In genomic region chr16:22188595-22189442, GRCh38 we compare ENCODE assay signal across 8 cellular contexts. TPM values are rescaled to one million over a fixed set of nuclear protein-coding genes. Genes with fewer than 3 reads are reported as not detected.
DNase-seq lines count a peak whose midpoint lies in the region; ATAC-seq and TF ChIP-seq lines count a peak whose summit lies in the region.

No MANE protein-coding gene starts in this region.

- H3K4me1 Mint-ChIP-seq in Calu3 (ENCODE audit: low read depth, unreplicated experiment): peaks cover 39% of the 10 kb centered on the region
- H3K4me1 Mint-ChIP-seq in natural killer cell treated with Interleukin-12 subunit alpha and Interleukin-12 subunit beta and Interleukin-15 and Interleukin-18, amount 100 ng/mL, for 72 hours (ENCODE audit: low read depth in 2 of 2): peaks cover 34 to 43% of the 10 kb centered on the region in 2 donors

- ATAC-seq in natural killer cell treated with Interleukin-12 subunit alpha and Interleukin-12 subunit beta and Interleukin-15 and Interleukin-18, amount 100 ng/mL, for 72 hours: no peak

- DNase-seq in Calu3 (peak; percentile 86), OCI-M1 (lab: John Stamatoyannopoulos, UW) (peak; percentile 87), esophagus squamous epithelium (lab: John Stamatoyannopoulos, UW) (no peak), 8988T (no peak)
- peak; percentile 66 to 72 for DNase-seq in activated T-cell treated with anti-CD3 and anti-CD28 coated beads, Interleukin-2, amount 50 U/mL, for 48 hours
- DNase-seq in natural killer cell treated with Interleukin-12 subunit alpha and Interleukin-12 subunit beta and Interleukin-15 and Interleukin-18, amount 100 ng/mL, for 72 hours (ENCODE audit: low spot score): peak; percentile 68

- H3K27ac ChIP-seq in esophagus squamous epithelium (peak overlapping the region; percentile 96 to 99 (median 98)), subcutaneous abdominal adipose tissue (ENCODE audit: low read depth, low read length) (peak overlapping the region; percentile 73)

- H3K36me3 ChIP-seq in esophagus squamous epithelium (no peaks in the 10 kb centered on the region), subcutaneous abdominal adipose tissue (ENCODE audit: control insufficient read depth in 5 of 5, insufficient read depth in 5 of 5, low read length in 5 of 5) (no peaks in the 10 kb centered on the region)

- peak; percentile 78 for TF ChIP-seq CTCF in Calu3 (IDR thresholded peaks at IDR 0.05; ENCODE audit: unreplicated experiment)
- TF ChIP-seq CTCF in esophagus squamous epithelium (IDR thresholded peaks at IDR 0.05): peak; percentile 75 to 86 (median 80)

- no TSS peak for BruUV-seq in Calu3 (replicated peaks; lab: Mats Ljungman, UMichigan)

- TF ChIP-seq EP300 in Ishikawa (IDR thresholded peaks at IDR 0.05; ENCODE audit: borderline replicate concordance): no peak

- no peak for TF ChIP-seq POLR2A in esophagus squamous epithelium (IDR thresholded peaks at IDR 0.05)

- H3K27me3 ChIP-seq in esophagus squamous epithelium (no peaks in the 10 kb centered on the region), subcutaneous abdominal adipose tissue (ENCODE audit: control insufficient read depth in 5 of 5, insufficient read depth in 4 of 5, low read length in 5 of 5) (no peaks in the 10 kb centered on the region)

- peaks cover 32% of the 10 kb centered on the region for H3K36me3 Mint-ChIP-seq in Calu3 (ENCODE audit: insufficient read depth, unreplicated experiment)
- no peaks in the 10 kb centered on the region for H3K36me3 Mint-ChIP-seq in natural killer cell treated with Interleukin-12 subunit alpha and Interleukin-12 subunit beta and Interleukin-15 and Interleukin-18, amount 100 ng/mL, for 72 hours

- peaks cover 3% of the 10 kb centered on the region for H3K9me3 Mint-ChIP-seq in Calu3 (ENCODE audit: low read depth, unreplicated experiment)
- peaks cover 4% of the 10 kb centered on the region for H3K9me3 Mint-ChIP-seq in natural killer cell treated with Interleukin-12 subunit alpha and Interleukin-12 subunit beta and Interleukin-15 and Interleukin-18, amount 100 ng/mL, for 72 hours

- intact Hi-C loops in Calu3 (cut with micrococcal nuclease; ENCODE audit: unreplicated experiment): loop anchor here (1.0 to 2.0 kb wide), 4 partner anchors 90 to 236 kb away; partner anchors contain the start of genes PDZD9 and UQCRC2
- intact Hi-C loops in esophagus squamous epithelium (cut with DNase I): loop anchor here (5.0 to 10.0 kb wide), 2 partner anchors 194 to 242 kb away; no protein-coding TSS in a partner anchor

- H3K27ac Mint-ChIP-seq in Calu3 (ENCODE audit: unreplicated experiment): no peak overlapping the region
- H3K27ac Mint-ChIP-seq in natural killer cell treated with Interleukin-12 subunit alpha and Interleukin-12 subunit beta and Interleukin-15 and Interleukin-18, amount 100 ng/mL, for 72 hours: peak overlapping the region; percentile 72 to 91

- TF ChIP-seq RAD21 in Ishikawa (IDR thresholded peaks at IDR 0.05; ENCODE audit: low read depth): peak; percentile 96

- H3K4me3 ChIP-seq in esophagus squamous epithelium: peak overlapping the region in 2 of 4 donors; percentile 73 to 76
- peak overlapping the region; percentile 70 to 78 (median 71) for H3K4me3 ChIP-seq in subcutaneous abdominal adipose tissue (ENCODE audit: low read depth in 1 of 5, low read length in 5 of 5)

- peaks cover 19 to 46% (median 28%) of the 10 kb centered on the region in 3 donors for H3K4me1 ChIP-seq in esophagus squamous epithelium
- peaks cover 16 to 49% (median 41%) of the 10 kb centered on the region in 5 donors for H3K4me1 ChIP-seq in subcutaneous abdominal adipose tissue (ENCODE audit: control insufficient read depth in 5 of 5, insufficient read depth in 5 of 5, low read length in 5 of 5)

- no peaks in the 10 kb centered on the region for H3K27me3 Mint-ChIP-seq in Calu3 (ENCODE audit: unreplicated experiment)
- H3K27me3 Mint-ChIP-seq in natural killer cell treated with Interleukin-12 subunit alpha and Interleukin-12 subunit beta and Interleukin-15 and Interleukin-18, amount 100 ng/mL, for 72 hours: no peaks in the 10 kb centered on the region

- CTCF ChIA-PET in Calu3 (lab: Charles Lee): interaction anchor here (0.5 to 2.0 kb wide), 31 partner anchors 9 to 703 kb away, joined by 3 to 37 read pairs (median 4); partner anchors contain the start of genes EEF2K, MOSMO, POLR3E and VWA3A

- H3K9me3 ChIP-seq in esophagus squamous epithelium: no peaks in the 10 kb centered on the region
- no peaks in the 10 kb centered on the region for H3K9me3 ChIP-seq in subcutaneous abdominal adipose tissue (ENCODE audit: control insufficient read depth in 5 of 5, low read length in 5 of 5)

- 18 to 23% methylated on average over 5 to 8 of the region's 8 CpGs for WGBS in esophagus squamous epithelium, 2 donors

- no peak overlapping the region for H3K4me3 Mint-ChIP-seq in Calu3 (ENCODE audit: low read depth, unreplicated experiment)
- peak overlapping the region; percentile 88 for H3K4me3 Mint-ChIP-seq in natural killer cell treated with Interleukin-12 subunit alpha and Interleukin-12 subunit beta and Interleukin-15 and Interleukin-18, amount 100 ng/mL, for 72 hours

- peak overlapping the region; percentile 59 to 81 (median 63) for H3K9ac ChIP-seq in subcutaneous abdominal adipose tissue (ENCODE audit: low read length in 5 of 5)

TF ChIP-seq in Ishikawa, 13 proteins besides CTCF, POLR2A, EP300 and RAD21:
- TF ChIP-seq EGR1 (IDR thresholded peaks at IDR 0.05) (no peak), YY1 (IDR thresholded peaks at IDR 0.05; ENCODE audit: low read depth) (no peak), USF1 (IDR thresholded peaks at IDR 0.05) (no peak), TCF12 (IDR thresholded peaks at IDR 0.05; ENCODE audit: low read depth) (no peak), ZBTB7A (IDR thresholded peaks at IDR 0.05; ENCODE audit: low read depth) (no peak), NFIC (IDR thresholded peaks at IDR 0.05) (no peak), CREB1 (IDR thresholded peaks at IDR 0.05; ENCODE audit: low read depth) (no peak), MAX (IDR thresholded peaks at IDR 0.05) (no peak), TEAD4 (IDR thresholded peaks at IDR 0.05) (no peak)
TF ChIP-seq in Ishikawa: peak in this region for 0.

RNA-seq across cellular contexts. Expression of gene EEF2K, which starts 17.3 kb away (rescaled TPM):
- total RNA-seq in Calu3 (2022) (25.8 and 31.8 TPM in 2 replicates), esophagus squamous epithelium (10 to 100 TPM; 10.6 to 26.9 (median 16.2) TPM)
- total RNA-seq in natural killer cell treated with Interleukin-12 subunit alpha and Interleukin-12 subunit beta and Interleukin-15 and Interleukin-18, amount 100 ng/mL, for 72 hours: 10 to 100 TPM; 13.7 to 42.6 TPM

RNA-seq across cellular contexts. Expression of gene SDR42E2, which starts 26.5 kb away (rescaled TPM):
- not detected in 2 replicates for total RNA-seq in Calu3 (2022)
- total RNA-seq in esophagus squamous epithelium: not detected
- under 1 TPM in 1 of 2 donors, not detected in 1; 0.22 TPM for total RNA-seq in natural killer cell treated with Interleukin-12 subunit alpha and Interleukin-12 subunit beta and Interleukin-15 and Interleukin-18, amount 100 ng/mL, for 72 hours

Comparison
In these comparisons a context has a peak if more than half of its experiments do, and no peak if none do; other contexts are left out.
1. DNase-seq: peak in Calu3 (single experiment), OCI-M1 (single experiment), activated T-cell treated with anti-CD3 and anti-CD28 coated beads, Interleukin-2, amount 50 U/mL, for 48 hours (2 of 2) and natural killer cell treated with Interleukin-12 subunit alpha and Interleukin-12 subunit beta and Interleukin-15 and Interleukin-18, amount 100 ng/mL, for 72 hours (single experiment); none in esophagus squamous epithelium (single experiment) and 8988T (single experiment).